ENCODE assay signal across 8 cellular contexts in the genomic region with DNA sequence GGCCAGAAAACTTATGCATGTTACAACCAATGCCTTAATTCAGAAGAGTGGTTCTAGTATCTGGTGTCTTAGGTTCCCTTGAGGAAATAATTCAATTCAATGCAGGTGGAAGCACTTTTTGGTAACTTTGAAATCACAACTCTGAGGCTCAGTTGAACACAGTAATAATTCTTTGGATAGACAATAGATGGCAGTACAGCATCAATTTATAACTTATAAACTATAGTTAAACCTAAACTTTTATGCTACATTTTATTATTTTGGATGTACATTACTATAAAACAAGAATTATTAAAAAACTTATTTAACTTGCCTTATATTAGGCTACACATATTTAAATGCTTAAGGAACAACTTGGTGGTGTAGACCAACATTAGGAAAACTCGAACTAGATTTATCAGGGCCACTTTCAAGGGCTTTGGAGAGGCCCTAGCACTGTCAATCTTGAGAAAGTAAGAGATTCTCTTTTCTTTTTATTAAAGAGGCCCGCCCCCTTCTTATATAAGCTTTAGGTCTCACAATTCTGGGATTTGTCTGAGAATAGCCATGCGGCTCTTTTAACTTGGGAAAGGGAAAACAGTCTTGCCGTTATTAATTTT.
DNase-seq lines count a peak whose midpoint lies in the region; ATAC-seq and TF ChIP-seq lines count a peak whose summit lies in the region.

No MANE protein-coding gene starts in this region.

- intact Hi-C loops in lower leg skin (cut with DNase I; ENCODE audit: low total_unique reads) = loop anchor here (5.0 kb wide), 2 partner anchors 116 to 531 kb away; no protein-coding TSS in a partner anchor

- H3K4me1 Mint-ChIP-seq in effector memory CD8-positive, alpha-beta T cell (ENCODE audit: low read depth in 2 of 2) = peaks cover 0 to 7% of the 10 kb centered on the region in 2 donors

- H3K9me3 Mint-ChIP-seq in effector memory CD8-positive, alpha-beta T cell = no peaks in the 10 kb centered on the region

- DNase-seq in DMS79 treated with DMSO at 0.1 percent for 48 hours (lab: John Stamatoyannopoulos, UW) (peak; percentile 23), DMS79 (lab: John Stamatoyannopoulos, UW) (no peak), NCI-H82 (lab: John Stamatoyannopoulos, UW) (peak; percentile 7), renal cortical epithelial cell (ENCODE audit: low read depth) (peak; percentile 38), lower leg skin (ENCODE audit: low spot score in 2 of 2) (no peak), mesenteric fat pad (ENCODE audit: low spot score) (no peak)
- no peak for DNase-seq in effector memory CD8-positive, alpha-beta T cell

- no peak for TF ChIP-seq CTCF in lower leg skin (IDR thresholded peaks at IDR 0.05)

- no peak overlapping the region for H3K4me3 ChIP-seq in lower leg skin (ENCODE audit: low read depth, poor library complexity, severe bottlenecking)

- H3K36me3 Mint-ChIP-seq in effector memory CD8-positive, alpha-beta T cell (ENCODE audit: insufficient read depth) = no peaks in the 10 kb centered on the region

- TF ChIP-seq POLR2A in lower leg skin (IDR thresholded peaks at IDR 0.05) = no peak

- ATAC-seq in effector memory CD8-positive, alpha-beta T cell (replicated peaks) = peak; percentile 40
- ATAC-seq in HG02970 (IDR thresholded peaks at IDR 0.05; ENCODE audit: low FRiP score, unreplicated experiment) = no peak

- H3K27ac Mint-ChIP-seq in effector memory CD8-positive, alpha-beta T cell = no peak overlapping the region

- WGBS in lower leg skin, 2 donors = 58 to 62% methylated on average over 4 of the region's 4 CpGs

- H3K4me3 Mint-ChIP-seq in effector memory CD8-positive, alpha-beta T cell = no peak overlapping the region

- H3K27me3 Mint-ChIP-seq in effector memory CD8-positive, alpha-beta T cell = peaks cover 17 to 31% of the 10 kb centered on the region in 2 donors

Comparison
In these comparisons a context has a peak if more than half of its experiments do, and no peak if none do; other contexts are left out.
1. DNase-seq: peak in DMS79 treated with DMSO at 0.1 percent for 48 hours (single experiment), NCI-H82 (single experiment) and renal cortical epithelial cell (single experiment); none in DMS79 (single experiment), effector memory CD8-positive, alpha-beta T cell (0 of 3), lower leg skin (0 of 2) and mesenteric fat pad (single experiment).